14 cellular contexts compared by ENCODE assay signal in the genomic region with DNA sequence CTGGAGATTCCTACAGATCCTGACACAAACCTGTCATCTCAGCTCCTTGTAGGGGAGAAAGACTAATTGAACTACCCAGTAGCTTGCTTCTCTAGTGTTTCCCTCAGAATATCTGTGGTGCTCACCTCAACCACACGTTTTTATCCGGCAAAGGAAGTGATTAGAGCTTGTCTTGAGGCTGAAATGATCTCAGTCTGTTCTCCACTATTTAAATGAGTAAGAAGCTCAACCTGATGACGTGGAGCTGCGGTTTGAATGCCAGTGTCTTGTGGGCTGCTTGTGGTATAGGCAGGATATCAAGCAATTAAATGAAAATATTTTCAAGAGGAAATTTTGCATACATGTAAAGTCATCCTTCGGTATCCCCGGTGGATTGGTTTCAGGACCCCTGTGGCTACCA.
A peak's percentile ranks its signal among the peaks of the same experiment; 100 is the strongest.
DNase-seq lines count a peak whose midpoint lies in the region; ATAC-seq lines count a peak whose summit lies in the region.
"Had no signal": no experiment of that assay in that cellular context is flagged by ENCODE, and none has a peak within 500 bp of the region (broad histone marks: within the 10 kb centered on the region; RNA-seq: fewer than 3 reads in every experiment).

No MANE protein-coding gene starts in this region.

- H3K27ac Mint-ChIP-seq in activated CD4-positive, alpha-beta T cell treated with anti-CD3 and anti-CD28 coated beads for 36 hours: no peak overlapping the region
- H3K27ac Mint-ChIP-seq: activated naive CD4-positive, alpha-beta T cell treated with anti-CD3 and anti-CD28 coated beads for 36 hours had no signal

- peak; percentile 36 for ATAC-seq in activated CD4-positive, alpha-beta T cell treated with anti-CD3 and anti-CD28 coated beads for 36 hours
- ATAC-seq: A549 had no signal

- POLR2A ChIA-PET in activated CD4-positive, alpha-beta T cell treated with anti-CD3 and anti-CD28 coated beads for 36 hours (lab: Charles Lee): no interaction called here

- H3K36me3 Mint-ChIP-seq in activated CD4-positive, alpha-beta T cell treated with anti-CD3 and anti-CD28 coated beads for 36 hours (ENCODE audit: low read depth): no peaks in the 10 kb centered on the region

- CTCF ChIA-PET in activated CD4-positive, alpha-beta T cell treated with anti-CD3 and anti-CD28 coated beads for 36 hours (lab: Charles Lee): no interaction called here

- intact Hi-C loops in activated CD4-positive, alpha-beta T cell treated with anti-CD3 and anti-CD28 coated beads for 36 hours (cut with DNase I, micrococcal nuclease): no loop called here

- H3K4me3 Mint-ChIP-seq in activated CD4-positive, alpha-beta T cell treated with anti-CD3 and anti-CD28 coated beads for 36 hours: no peak overlapping the region
- H3K4me3 Mint-ChIP-seq: activated naive CD4-positive, alpha-beta T cell treated with anti-CD3 and anti-CD28 coated beads for 36 hours had no signal

- no peaks in the 10 kb centered on the region for H3K4me1 Mint-ChIP-seq in activated CD4-positive, alpha-beta T cell treated with anti-CD3 and anti-CD28 coated beads for 36 hours

- no peaks in the 10 kb centered on the region for H3K27me3 Mint-ChIP-seq in activated CD4-positive, alpha-beta T cell treated with anti-CD3 and anti-CD28 coated beads for 36 hours

- no peaks in the 10 kb centered on the region for H3K9me3 Mint-ChIP-seq in activated CD4-positive, alpha-beta T cell treated with anti-CD3 and anti-CD28 coated beads for 36 hours (ENCODE audit: low read depth)
- H3K9me3 Mint-ChIP-seq: activated naive CD4-positive, alpha-beta T cell treated with anti-CD3 and anti-CD28 coated beads for 36 hours had no signal

- DNase-seq in activated CD4-positive, alpha-beta T cell treated with anti-CD3 and anti-CD28 coated beads for 36 hours: peak; percentile 49
- DNase-seq in activated CD4-positive, alpha-beta T cell treated with anti-CD3 and anti-CD28 coated beads for 1 hour: no peak
- DNase-seq in HS-5 (ENCODE audit: low read depth) (peak; percentile 72), SW480 (ENCODE audit: low spot score) (peak; percentile 2), glomerular visceral epithelial cell (ENCODE audit: extremely low spot score) (peak; percentile 68), C1 segment of cervical spinal cord (lab: John Stamatoyannopoulos, UW) (no peak), NCI-H146 (lab: John Stamatoyannopoulos, UW) (no peak), cerebellar cortex (ENCODE audit: low spot score) (no peak)
- DNase-seq: activated naive CD4-positive, alpha-beta T cell treated with anti-CD3 and anti-CD28 coated beads for 36 hours; erythroblast; NCI-H1417; SW 1271; uterus had no signal

Comparison
In these comparisons a context has a peak if more than half of its experiments do, and no peak if none do; other contexts are left out.
1. DNase-seq: peak in activated CD4-positive, alpha-beta T cell treated with anti-CD3 and anti-CD28 coated beads for 36 hours (single experiment), HS-5 (single experiment), SW480 (single experiment) and glomerular visceral epithelial cell (single experiment); none in activated CD4-positive, alpha-beta T cell treated with anti-CD3 and anti-CD28 coated beads for 1 hour (single experiment), C1 segment of cervical spinal cord (0 of 14), NCI-H146 (single experiment) and cerebellar cortex (single experiment).